Comparison of ENCODE assay signal across 8 cellular contexts in the genomic region with DNA sequence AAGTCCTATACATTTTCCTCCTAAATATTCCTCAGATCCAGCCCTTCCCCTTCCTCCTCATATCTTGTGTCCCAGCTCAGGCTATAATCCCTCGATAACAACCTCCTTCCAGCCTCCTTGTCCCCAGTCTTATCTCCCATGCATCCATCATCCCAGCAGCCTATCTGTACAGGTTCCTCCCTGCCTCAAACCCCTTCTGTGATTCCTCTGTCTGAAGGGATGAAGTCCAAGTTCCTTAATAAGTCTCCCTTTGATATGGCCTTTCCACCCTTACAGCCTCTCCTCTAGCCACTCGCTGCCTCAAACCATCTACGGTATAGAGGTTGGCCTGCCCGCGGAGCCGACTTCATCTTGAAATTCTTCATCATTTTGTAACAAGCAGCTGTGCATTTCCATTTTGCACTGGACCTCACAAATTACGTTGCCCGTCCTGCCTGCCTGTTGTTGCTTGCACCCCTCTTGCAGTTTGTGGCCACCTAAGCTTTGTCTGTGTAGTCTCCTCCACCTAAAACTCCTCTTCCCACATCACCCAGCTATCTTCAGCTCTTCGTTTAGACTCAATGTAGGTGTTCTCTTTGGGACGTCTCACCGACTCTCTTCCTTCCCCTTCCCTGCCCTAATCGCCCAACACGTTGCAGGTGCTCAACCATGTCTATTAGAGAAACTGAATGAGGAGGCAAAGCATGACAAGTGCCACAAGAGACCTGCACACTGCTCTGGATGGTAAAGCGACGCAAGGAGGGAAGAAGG. TPM values are rescaled to one million over a fixed set of nuclear protein-coding genes. Genes with fewer than 3 reads are reported as not detected.
DNase-seq lines count a peak whose midpoint lies in the region; ATAC-seq and TF ChIP-seq lines count a peak whose summit lies in the region.

No MANE protein-coding gene starts in this region.

- WGBS in HUES64 = 66% methylated on average over 15 of the region's 15 CpGs
- 48% methylated on average over 11 of the region's 15 CpGs for WGBS in mammary epithelial cell (ENCODE audit: low coverage, missing lambda C conversion rate)

- dilution Hi-C loops in mammary epithelial cell (cut with HindIII; ENCODE audit: low sequenced_read_pairs) = no loop called here

- H3K4me3 ChIP-seq in AG04449 (ENCODE audit: low read depth, low read length) (peak overlapping the region; percentile 45), HUES64 (ENCODE audit: low read length) (peak overlapping the region; percentile 38), mammary epithelial cell (replicated peaks in 1 of 3; ENCODE audit: insufficient read depth in 1 of 3, low read depth in 2 of 3, low read length in 3 of 3) (peak overlapping the region in 1 of 3 experiments; percentile 32)

- in situ Hi-C loops in mammary epithelial cell (cut with MboI; ENCODE audit: low sequenced_read_pairs in 2 of 2) = no loop called here

- no peak overlapping the region for H3K9ac ChIP-seq in HUES64 (ENCODE audit: low read depth, low read length)
- no peak overlapping the region for H3K9ac ChIP-seq in mammary epithelial cell (ENCODE audit: insufficient read depth, low read length)

- H3K9me3 ChIP-seq in HUES64 (ENCODE audit: insufficient read depth, low read depth, low read length) = no peaks in the 10 kb centered on the region
- H3K9me3 ChIP-seq in mammary epithelial cell (replicated peaks; ENCODE audit: insufficient read depth, low read length) = no peaks in the 10 kb centered on the region

- H3K4me1 ChIP-seq in HUES64 (ENCODE audit: insufficient read depth, low read length) (peaks cover 4% of the 10 kb centered on the region; the same call in 1 of the 2 replicates), mammary epithelial cell (ENCODE audit: insufficient read depth, low read length) (peaks cover 27% of the 10 kb centered on the region)

- peak overlapping the region; percentile 81 for H2AFZ ChIP-seq in mammary epithelial cell (ENCODE audit: low read depth, low read length)

- no TSS peak for BruUV-seq in mammary epithelial cell (replicated peaks; lab: Mats Ljungman, UMichigan)

- H3K27ac Mint-ChIP-seq in naive thymus-derived CD8-positive, alpha-beta T cell = peak overlapping the region; percentile 80 to 97 (median 92)

- DNase-seq in AG04449 (ENCODE audit: low read depth, low spot score) (no peak), mammary epithelial cell (no peak), medulla oblongata (ENCODE audit: extremely low spot score) (no peak), pons (ENCODE audit: low spot score) (no peak), NK-92 (lab: John Stamatoyannopoulos, UW; ENCODE audit: unreplicated experiment) (no peak), AG08395 (ENCODE audit: low spot score) (no peak)
- DNase-seq in naive thymus-derived CD8-positive, alpha-beta T cell = no peak

- no peaks in the 10 kb centered on the region for H3K9me3 Mint-ChIP-seq in naive thymus-derived CD8-positive, alpha-beta T cell

- no peak for ATAC-seq in naive thymus-derived CD8-positive, alpha-beta T cell

- peaks cover 11% of the 10 kb centered on the region for H3K79me2 ChIP-seq in mammary epithelial cell (ENCODE audit: insufficient read depth, low read length)

- peaks cover 0 to 18% (median 0%) of the 10 kb centered on the region in 3 donors for H3K36me3 Mint-ChIP-seq in naive thymus-derived CD8-positive, alpha-beta T cell

- peaks cover 17 to 32% (median 29%) of the 10 kb centered on the region in 4 donors for H3K4me1 Mint-ChIP-seq in naive thymus-derived CD8-positive, alpha-beta T cell

- H4K20me1 ChIP-seq in mammary epithelial cell (ENCODE audit: insufficient read depth, low read length) = no peaks in the 10 kb centered on the region

- H3K27ac ChIP-seq in HUES64 (ENCODE audit: low read depth, low read length) (no peak overlapping the region), mammary epithelial cell (ENCODE audit: insufficient read depth, low read depth, low read length) (no peak overlapping the region)

- peak overlapping the region; percentile 29 for H3K4me2 ChIP-seq in mammary epithelial cell (ENCODE audit: insufficient read depth, low read depth, low read length)

- POLR2A ChIA-PET in AG04449 (lab: Yijun Ruan, JAX) = interaction anchor here (0.6 to 1.5 kb wide), 7 partner anchors 21 to 99 kb away, joined by 3 to 6 read pairs (median 3); partner anchors contain the start of gene SP2
- POLR2A ChIA-PET in naive thymus-derived CD8-positive, alpha-beta T cell (lab: Charles Lee) = interaction anchor here (0.8 to 4.2 kb wide), 15 partner anchors 10 to 149 kb away, joined by 3 to 56 read pairs (median 5); partner anchors contain the start of genes LRRC46, MRPL10, NFE2L1 and OSBPL7

- intact Hi-C loops in mammary epithelial cell (cut with micrococcal nuclease) = loop anchor here (1.0 kb wide), 3 partner anchors 21 to 129 kb away; partner anchors contain the start of genes SCRN2 and SP2

- H3K36me3 ChIP-seq in HUES64 (ENCODE audit: insufficient read depth, low read length) (peaks cover 20% of the 10 kb centered on the region), mammary epithelial cell (ENCODE audit: insufficient read depth, low read length) (peaks cover 7% of the 10 kb centered on the region)

- CTCF ChIA-PET in AG04449 (lab: Yijun Ruan, JAX) (interaction anchor here (0.5 to 24.2 kb wide), 32 partner anchors 10 to 133 kb away, joined by 3 to 775 read pairs (median 8); partner anchors contain the start of genes PNPO, PRR15L, SCRN2 and SP6), mammary epithelial cell (lab: Charles Lee; ENCODE audit: low non-redundant PET) (interaction anchor here (0.5 to 1.4 kb wide), 4 partner anchors 17 to 75 kb away, joined by 8 to 14 read pairs (median 8); partner anchors contain the start of genes PNPO and SP2)

- H3K27me3 ChIP-seq in HUES64 (ENCODE audit: insufficient read depth, low read length) (no peaks in the 10 kb centered on the region), mammary epithelial cell (ENCODE audit: insufficient read depth, low read length) (no peaks in the 10 kb centered on the region)

- H3K4me3 Mint-ChIP-seq in naive thymus-derived CD8-positive, alpha-beta T cell = peak overlapping the region; percentile 81 to 100 (median 98)

- TF ChIP-seq CTCF in AG04449 (IDR thresholded peaks at IDR 0.05; ENCODE audit: insufficient read depth, low read length, missing control alignments) = no peak
- no peak for TF ChIP-seq CTCF in mammary epithelial cell (conservative IDR thresholded peaks at IDR 0.05 in 1 of 2, IDR thresholded peaks at IDR 0.05 in 1 of 2; ENCODE audit: extremely low read depth in 1 of 2, insufficient read depth in 1 of 2, low read depth in 1 of 2, low read length in 2 of 2)

- H3K27me3 Mint-ChIP-seq in naive thymus-derived CD8-positive, alpha-beta T cell = peaks cover 0 to 1% (median 0%) of the 10 kb centered on the region in 5 donors

RNA-seq across cellular contexts. Expression of gene CDK5RAP3, which starts 0.8 kb away (rescaled TPM):
- polyA plus RNA-seq in HUES64 (2013, experiment 1 of 2) = 88.9 TPM
- polyA plus RNA-seq in HUES64 (2013, experiment 2 of 2) = 96.2 TPM
- total RNA-seq in mammary epithelial cell = 100 to 1,000 TPM in 1 of 2 donors, 10 to 100 TPM in 1; 35.3 to 116 TPM
- polyA plus RNA-seq in mammary epithelial cell = 70.6 TPM
- polyA minus RNA-seq in mammary epithelial cell = 121 TPM
- 100 to 1,000 TPM; 352 to 356 TPM for total RNA-seq in naive thymus-derived CD8-positive, alpha-beta T cell
- polyA plus RNA-seq in naive thymus-derived CD8-positive, alpha-beta T cell = 10 to 100 TPM; 63.6 to 73.0 (median 70.2) TPM

RNA-seq across cellular contexts. Expression of gene PRR15L, which starts 12.5 kb away (rescaled TPM):
- polyA plus RNA-seq in HUES64 (2013, experiment 1 of 2) = not detected
- not detected for polyA plus RNA-seq in HUES64 (2013, experiment 2 of 2)
- under 1 TPM; 0.33 to 0.50 TPM for total RNA-seq in mammary epithelial cell
- 0.74 TPM for polyA plus RNA-seq in mammary epithelial cell
- not detected for polyA minus RNA-seq in mammary epithelial cell
- not detected for total RNA-seq in naive thymus-derived CD8-positive, alpha-beta T cell
- polyA plus RNA-seq in naive thymus-derived CD8-positive, alpha-beta T cell = under 1 TPM; 0.14 to 0.36 (median 0.16) TPM

RNA-seq across cellular contexts. Expression of gene PNPO, which starts 28.8 kb away (rescaled TPM):
- polyA plus RNA-seq in HUES64 (2013, experiment 1 of 2) = 8.6 TPM
- polyA plus RNA-seq in HUES64 (2013, experiment 2 of 2) = 9.8 TPM
- total RNA-seq in mammary epithelial cell = 10 to 100 TPM; 63.5 to 89.5 TPM
- 62.4 TPM for polyA plus RNA-seq in mammary epithelial cell
- polyA minus RNA-seq in mammary epithelial cell = 78.2 TPM
- total RNA-seq in naive thymus-derived CD8-positive, alpha-beta T cell = 10 to 100 TPM; 17.2 to 20.8 TPM
- 10 to 100 TPM; 26.0 to 31.8 (median 29.9) TPM for polyA plus RNA-seq in naive thymus-derived CD8-positive, alpha-beta T cell
